Comparison of ENCODE assay signal across 24 cellular contexts in genomic region chr3:71451812-71452211, GRCh38.
DNase-seq lines count a peak whose midpoint lies in the region; ATAC-seq and TF ChIP-seq lines count a peak whose summit lies in the region.
"Had no signal": no experiment of that assay in that cellular context is flagged by ENCODE, and none has a peak within 500 bp of the region (broad histone marks: within the 10 kb centered on the region; RNA-seq: fewer than 3 reads in every experiment).

No MANE protein-coding gene starts in this region.

- peak overlapping the region; percentile 90 for H3K27ac Mint-ChIP-seq in activated CD4-positive, alpha-beta memory T cell treated with anti-CD3 and anti-CD28 coated beads for 36 hours
- H3K27ac Mint-ChIP-seq in activated CD4-positive, alpha-beta memory T cell treated with anti-CD3 and anti-CD28 coated beads, Interleukin-2, amount 10 ng/mL, durations not matched to agents 7 days and 5 days, result no peak overlapping the region
- H3K27ac Mint-ChIP-seq in activated naive CD8-positive, alpha-beta T cell treated with anti-CD3 and anti-CD28 coated beads for 36 hours, result peak overlapping the region; percentile 96
- H3K27ac Mint-ChIP-seq in progenitor cell of endocrine pancreas, result peak overlapping the region; percentile 79
- H3K27ac Mint-ChIP-seq: WTC11 had no signal

- H3K36me3 ChIP-seq in KOPT-K1 (ENCODE audit: insufficient read depth, low read length), result no peaks in the 10 kb centered on the region
- H3K36me3 ChIP-seq: BLaER1 treated with 17β-estradiol and CSF1 and Interleukin-3, amounts not matched to agents 10 nM and 100 nM; heart left ventricle had no signal

- CTCF ChIA-PET in activated CD4-positive, alpha-beta memory T cell treated with anti-CD3 and anti-CD28 coated beads for 36 hours (lab: Charles Lee), result interaction anchor here (1.0 kb wide), 1 partner anchor 133 kb away, joined by 3 read pairs; no protein-coding TSS in a partner anchor
- CTCF ChIA-PET in activated CD4-positive, alpha-beta memory T cell treated with anti-CD3 and anti-CD28 coated beads, Interleukin-2, amount 10 ng/mL, durations not matched to agents 7 days and 5 days (lab: Charles Lee), result no interaction called here

- H3K4me3 Mint-ChIP-seq in activated CD4-positive, alpha-beta memory T cell treated with anti-CD3 and anti-CD28 coated beads for 36 hours, result peak overlapping the region; percentile 23
- no peak overlapping the region for H3K4me3 Mint-ChIP-seq in activated CD4-positive, alpha-beta memory T cell treated with anti-CD3 and anti-CD28 coated beads, Interleukin-2, amount 10 ng/mL, durations not matched to agents 7 days and 5 days
- H3K4me3 Mint-ChIP-seq in activated naive CD8-positive, alpha-beta T cell treated with anti-CD3 and anti-CD28 coated beads for 36 hours, result peak overlapping the region; percentile 74
- H3K4me3 Mint-ChIP-seq in progenitor cell of endocrine pancreas (ENCODE audit: low read depth), result peak overlapping the region; percentile 6
- H3K4me3 Mint-ChIP-seq: memory B cell, WTC11 had no signal

- no peaks in the 10 kb centered on the region for H3K9me3 Mint-ChIP-seq in activated CD4-positive, alpha-beta memory T cell treated with anti-CD3 and anti-CD28 coated beads for 36 hours
- H3K9me3 Mint-ChIP-seq in activated CD4-positive, alpha-beta memory T cell treated with anti-CD3 and anti-CD28 coated beads, Interleukin-2, amount 10 ng/mL, durations not matched to agents 7 days and 5 days, result no peaks in the 10 kb centered on the region
- H3K9me3 Mint-ChIP-seq in activated naive CD8-positive, alpha-beta T cell treated with anti-CD3 and anti-CD28 coated beads for 36 hours, result no peaks in the 10 kb centered on the region
- H3K9me3 Mint-ChIP-seq in progenitor cell of endocrine pancreas (ENCODE audit: low read depth), result no peaks in the 10 kb centered on the region
- H3K9me3 Mint-ChIP-seq: memory B cell, WTC11 had no signal

- no peak for DNase-seq in activated CD4-positive, alpha-beta memory T cell treated with anti-CD3 and anti-CD28 coated beads for 36 hours
- DNase-seq in activated CD4-positive, alpha-beta memory T cell treated with anti-CD3 and anti-CD28 coated beads, Interleukin-2, amount 10 ng/mL, durations not matched to agents 7 days and 5 days, result no peak
- no peak for DNase-seq in activated naive CD8-positive, alpha-beta T cell treated with anti-CD3 and anti-CD28 coated beads for 36 hours
- DNase-seq in progenitor cell of endocrine pancreas (ENCODE audit: low spot score, unreplicated experiment) (no peak), NCI-H345 (lab: John Stamatoyannopoulos, UW) (no peak), A172 (ENCODE audit: low spot score) (no peak)
- DNase-seq: activated effector memory CD4-positive, alpha-beta T cell treated with anti-CD3 and anti-CD28 coated beads, Interleukin-2, amount 50 U/mL, for 16 hours; aorta; caudate nucleus; DMS 273 treated with DMSO at 0.1 percent for 48 hours; heart left ventricle; left colon; NCI-H1417; NCI-H2107; NCI-H510A; NK-92 treated with Interleukin-12 subunit alpha and Interleukin-12 subunit beta, amount 100 ng/mL, for 24 hours; right cardiac atrium; RPMI8226; substantia nigra had no signal

- ATAC-seq in HG03354 (IDR thresholded peaks at IDR 0.05; ENCODE audit: poor library complexity, severe bottlenecking, unreplicated experiment), result no peak
- ATAC-seq: right cardiac atrium, WTC11 had no signal

- no peaks in the 10 kb centered on the region for H3K27me3 Mint-ChIP-seq in activated CD4-positive, alpha-beta memory T cell treated with anti-CD3 and anti-CD28 coated beads for 36 hours
- H3K27me3 Mint-ChIP-seq in activated CD4-positive, alpha-beta memory T cell treated with anti-CD3 and anti-CD28 coated beads, Interleukin-2, amount 10 ng/mL, durations not matched to agents 7 days and 5 days, result peaks cover 2% of the 10 kb centered on the region
- no peaks in the 10 kb centered on the region for H3K27me3 Mint-ChIP-seq in activated naive CD8-positive, alpha-beta T cell treated with anti-CD3 and anti-CD28 coated beads for 36 hours
- H3K27me3 Mint-ChIP-seq in progenitor cell of endocrine pancreas, result no peaks in the 10 kb centered on the region
- H3K27me3 Mint-ChIP-seq: memory B cell had no signal

- H3K36me3 Mint-ChIP-seq in activated CD4-positive, alpha-beta memory T cell treated with anti-CD3 and anti-CD28 coated beads for 36 hours, result no peaks in the 10 kb centered on the region
- H3K36me3 Mint-ChIP-seq in activated CD4-positive, alpha-beta memory T cell treated with anti-CD3 and anti-CD28 coated beads, Interleukin-2, amount 10 ng/mL, durations not matched to agents 7 days and 5 days (ENCODE audit: low read depth), result no peaks in the 10 kb centered on the region
- H3K36me3 Mint-ChIP-seq in activated naive CD8-positive, alpha-beta T cell treated with anti-CD3 and anti-CD28 coated beads for 36 hours, result peaks cover 12% of the 10 kb centered on the region
- H3K36me3 Mint-ChIP-seq in progenitor cell of endocrine pancreas (ENCODE audit: insufficient read depth), result no peaks in the 10 kb centered on the region
- H3K36me3 Mint-ChIP-seq: memory B cell, WTC11 had no signal

- H3K27ac ChIP-seq in KOPT-K1 (ENCODE audit: low read depth, low read length, poor library complexity, severe bottlenecking), result peak overlapping the region; percentile 48
- H3K27ac ChIP-seq: BLaER1 treated with 17β-estradiol and CSF1 and Interleukin-3, amounts not matched to agents 10 nM and 100 nM; heart left ventricle had no signal

- no peaks in the 10 kb centered on the region for H3K9me3 ChIP-seq in KOPT-K1 (ENCODE audit: insufficient read depth, low read length, poor library complexity, severe bottlenecking)
- H3K9me3 ChIP-seq: BLaER1 treated with 17β-estradiol and CSF1 and Interleukin-3, amounts not matched to agents 10 nM and 100 nM; heart left ventricle had no signal

- POLR2A ChIA-PET in activated CD4-positive, alpha-beta memory T cell treated with anti-CD3 and anti-CD28 coated beads for 36 hours (lab: Charles Lee), result no interaction called here
- POLR2A ChIA-PET in activated CD4-positive, alpha-beta memory T cell treated with anti-CD3 and anti-CD28 coated beads, Interleukin-2, amount 10 ng/mL, durations not matched to agents 7 days and 5 days (lab: Charles Lee), result interaction anchor here (1.1 kb wide), 1 partner anchor 34 kb away, joined by 4 read pairs; no protein-coding TSS in a partner anchor

- TF ChIP-seq CTCF in progenitor cell of endocrine pancreas (IDR thresholded peaks at IDR 0.05; ENCODE audit: unreplicated experiment), result no peak

- H3K4me1 Mint-ChIP-seq in activated CD4-positive, alpha-beta memory T cell treated with anti-CD3 and anti-CD28 coated beads for 36 hours (ENCODE audit: low read depth), result peaks cover 93% of the 10 kb centered on the region
- H3K4me1 Mint-ChIP-seq in activated CD4-positive, alpha-beta memory T cell treated with anti-CD3 and anti-CD28 coated beads, Interleukin-2, amount 10 ng/mL, durations not matched to agents 7 days and 5 days, result peaks cover 81% of the 10 kb centered on the region
- H3K4me1 Mint-ChIP-seq in activated naive CD8-positive, alpha-beta T cell treated with anti-CD3 and anti-CD28 coated beads for 36 hours, result peaks cover 93% of the 10 kb centered on the region
- peaks cover 63% of the 10 kb centered on the region for H3K4me1 Mint-ChIP-seq in progenitor cell of endocrine pancreas (ENCODE audit: low read depth)

- intact Hi-C loops in activated CD4-positive, alpha-beta memory T cell treated with anti-CD3 and anti-CD28 coated beads for 36 hours (cut with micrococcal nuclease), result no loop called here
